8 cellular contexts compared by ENCODE assay signal in genomic region chr14:64823305-64823985, GRCh38. TPM values are rescaled to one million over a fixed set of nuclear protein-coding genes. Genes with fewer than 3 reads are reported as not detected.
DNase-seq lines count a peak whose midpoint lies in the region; ATAC-seq and TF ChIP-seq lines count a peak whose summit lies in the region.

No MANE protein-coding gene starts in this region.

- no peaks in the 10 kb centered on the region for H3K36me3 Mint-ChIP-seq in CD14-positive monocyte

- DNase-seq in CD14-positive monocyte (ENCODE audit: low spot score) (peak; percentile 73), NCI-H146 (lab: John Stamatoyannopoulos, UW) (peak; percentile 73), T1000 (lab: John Stamatoyannopoulos, UW) (peak; percentile 18), anterior cingulate cortex (lab: John Stamatoyannopoulos, UW) (peak in 49 of 58 donors; percentile 3 to 75 (median 41)), hepatic stellate cell (ENCODE audit: low spot score) (peak; percentile 88), cerebellar nuclear complex (lab: John Stamatoyannopoulos, UW) (no peak)

- H3K4me2 ChIP-seq in skeletal muscle satellite cell (ENCODE audit: low read length) = peak overlapping the region; percentile 72

- peak; percentile 86 for TF ChIP-seq CTCF in CD14-positive monocyte (IDR thresholded peaks at IDR 0.05)

- H3K4me1 Mint-ChIP-seq in CD14-positive monocyte = peaks cover 30% of the 10 kb centered on the region

- H3K9me3 Mint-ChIP-seq in CD14-positive monocyte = no peaks in the 10 kb centered on the region

- H3K4me1 ChIP-seq in skeletal muscle satellite cell (ENCODE audit: control insufficient read depth, insufficient read depth, low read length) = no peaks in the 10 kb centered on the region

- H3K36me3 ChIP-seq in skeletal muscle satellite cell (ENCODE audit: insufficient read depth, low read length) = no peaks in the 10 kb centered on the region

- ATAC-seq in GM21515 (IDR thresholded peaks at IDR 0.05; ENCODE audit: unreplicated experiment) = peak; percentile 56

- H3K27me3 Mint-ChIP-seq in CD14-positive monocyte (ENCODE audit: low read depth in 3 of 3) = peaks cover 12 to 16% (median 12%) of the 10 kb centered on the region in 3 donors

- H3K9ac ChIP-seq in skeletal muscle satellite cell (ENCODE audit: low read depth, low read length) = no peak overlapping the region

- H3K4me3 Mint-ChIP-seq in CD14-positive monocyte = peak overlapping the region in 1 of 2 donors; percentile 71

- H3K27me3 ChIP-seq in skeletal muscle satellite cell (ENCODE audit: control insufficient read depth, insufficient read depth, low read length) = peaks cover 50% of the 10 kb centered on the region

- peak overlapping the region; percentile 42 for H3K4me3 ChIP-seq in skeletal muscle satellite cell (ENCODE audit: low read length)

- intact Hi-C loops in CD14-positive monocyte (cut with micrococcal nuclease) = loop anchor here (5.0 to 10.0 kb wide), 2 partner anchors 69 to 161 kb away; partner anchors contain the start of gene FNTB (in 1 of the 2)

- H3K27ac Mint-ChIP-seq in CD14-positive monocyte = no peak overlapping the region

- H3K9me3 ChIP-seq in skeletal muscle satellite cell (replicated peaks; ENCODE audit: low read length) = no peaks in the 10 kb centered on the region

RNA-seq across cellular contexts. Expression of gene SPTB, which starts 56.3 kb away (rescaled TPM):
- polyA plus RNA-seq in CD14-positive monocyte = not detected
- under 0.01 TPM in 1 of 2 replicates, not detected in the other for total RNA-seq in skeletal muscle satellite cell (2012; rRNA removed)

Comparison
In these comparisons a context has a peak if more than half of its experiments do, and no peak if none do; other contexts are left out.
1. DNase-seq: peak in CD14-positive monocyte (single experiment), NCI-H146 (single experiment), T1000 (single experiment), anterior cingulate cortex (49 of 58) and hepatic stellate cell (single experiment); none in cerebellar nuclear complex (0 of 2).